In the genomic region with DNA sequence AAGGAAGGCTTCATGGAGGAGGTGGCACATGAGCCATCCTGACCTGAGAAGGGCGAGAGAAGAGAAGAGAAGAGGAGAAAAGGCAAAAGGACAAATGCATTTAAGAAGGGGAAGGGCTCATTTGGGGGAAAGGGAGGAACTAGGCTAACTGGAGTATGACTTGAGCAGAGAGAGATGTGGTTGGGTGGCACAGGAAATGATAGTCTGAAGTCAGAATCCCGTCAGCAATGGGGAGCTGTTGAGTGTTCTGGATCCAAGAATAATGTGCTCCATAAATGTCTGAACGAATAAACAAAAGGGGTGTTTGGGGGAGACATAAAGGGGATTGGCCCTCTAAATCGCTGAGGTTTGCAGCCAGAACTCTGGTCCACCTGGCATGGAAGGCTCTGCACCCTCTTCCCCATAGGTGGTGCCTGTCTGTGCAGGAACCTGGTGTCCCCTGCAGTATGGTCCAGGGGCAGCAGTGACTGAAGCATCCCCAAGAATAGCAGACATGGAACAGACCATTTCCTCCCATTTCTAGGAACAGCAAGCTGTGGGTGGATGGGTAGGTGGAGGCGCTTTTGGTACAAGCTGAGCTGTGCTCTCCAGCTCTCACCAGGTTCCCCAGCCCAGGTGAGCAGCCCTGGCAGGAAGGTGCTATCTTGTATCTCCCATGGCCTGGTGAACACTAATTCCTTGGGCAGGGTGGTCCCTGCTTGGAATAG, we compare ENCODE assay signal across 14 cellular contexts.
"Had no signal": no experiment of that assay in that cellular context is flagged by ENCODE, and none has a peak within 500 bp of the region (broad histone marks: within the 10 kb centered on the region; RNA-seq: fewer than 3 reads in every experiment).

No MANE protein-coding gene starts in this region.

- H3K27ac Mint-ChIP-seq: activated T-helper 2 cell treated with anti-CD3 and anti-CD28 coated beads, Interferon-gamma antibody, Interleukin-2, Interleukin-4, amounts not matched to agents 10 μg/mL and 5 μg/mL and 100 μg/mL, durations not matched to agents 14 hours and 24 hours and 36 hours; neural progenitor cell; progenitor cell of endocrine pancreas; T-helper 1 cell treated with Interleukin-12 subunit alpha and Interleukin-12 subunit beta and Interleukin-4 antibody, amounts not matched to agents 30 μg/mL and 1 μg/mL, for 36 hours had no signal

- H3K27me3 ChIP-seq: adrenal gland, body of pancreas, neural progenitor cell, transverse colon had no signal

- H3K9me3 Mint-ChIP-seq: activated T-helper 2 cell treated with anti-CD3 and anti-CD28 coated beads, Interferon-gamma antibody, Interleukin-2, Interleukin-4, amounts not matched to agents 10 μg/mL and 5 μg/mL and 100 μg/mL, durations not matched to agents 14 hours and 24 hours and 36 hours; neural progenitor cell; T-helper 1 cell treated with Interleukin-12 subunit alpha and Interleukin-12 subunit beta and Interleukin-4 antibody, amounts not matched to agents 30 μg/mL and 1 μg/mL, for 36 hours had no signal

- DNase-seq: activated CD4-positive, alpha-beta T cell treated with anti-CD3 and anti-CD28 coated beads, Interleukin-2, amount 50 U/mL, for 1 hour; activated CD4-positive, CD25-positive, alpha-beta regulatory T cell; activated naive CD4-positive, alpha-beta T cell treated with anti-CD3 and anti-CD28 coated beads, Interleukin-2, amount 50 U/mL, for 16 hours; adrenal gland; body of pancreas; left colon; right cardiac atrium; small intestine; transverse colon had no signal

- H3K4me3 Mint-ChIP-seq: neural progenitor cell; T-helper 1 cell treated with Interleukin-12 subunit alpha and Interleukin-12 subunit beta and Interleukin-4 antibody, amounts not matched to agents 30 μg/mL and 1 μg/mL, for 36 hours had no signal

- H3K36me3 ChIP-seq: adrenal gland, neural progenitor cell, transverse colon had no signal

- FAIRE-seq: small intestine had no signal

- H2AFZ ChIP-seq: neural progenitor cell had no signal

- H3K27ac ChIP-seq: body of pancreas, neural progenitor cell, transverse colon had no signal

- H3K4me3 ChIP-seq: adrenal gland, body of pancreas, neural progenitor cell, transverse colon had no signal

- H3K9me3 ChIP-seq: adrenal gland, body of pancreas, transverse colon had no signal

- H3K9ac ChIP-seq: neural progenitor cell had no signal

- ATAC-seq: body of pancreas, esophagus mucosa, left colon, right cardiac atrium had no signal

- H3K4me2 ChIP-seq: neural progenitor cell had no signal

- H3K4me1 ChIP-seq: body of pancreas had no signal
